30 cellular contexts compared by ENCODE assay signal in genomic region chr14:47454025-47454424, GRCh38.
A peak's percentile ranks its signal among the peaks of the same experiment; 100 is the strongest.
DNase-seq lines count a peak whose midpoint lies in the region; TF ChIP-seq lines count a peak whose summit lies in the region.
"Had no signal": no experiment of that assay in that cellular context is flagged by ENCODE, and none has a peak within 500 bp of the region (broad histone marks: within the 10 kb centered on the region; RNA-seq: fewer than 3 reads in every experiment).

No MANE protein-coding gene starts in this region.

- no peak overlapping the region for H3K4me3 ChIP-seq in OCI-LY3 (ENCODE audit: low read length)
- H3K4me3 ChIP-seq in neural cell (ENCODE audit: low read length): no peak overlapping the region
- no peak overlapping the region for H3K4me3 ChIP-seq in CD4-positive, alpha-beta memory T cell (ENCODE audit: low read length in 2 of 2)
- no peak overlapping the region for H3K4me3 ChIP-seq in SJCRH30
- H3K4me3 ChIP-seq: A549; BLaER1; BLaER1 treated with 17β-estradiol and CSF1 and Interleukin-3, amounts not matched to agents 10 nM and 100 nM had no signal

- H3K36me3 ChIP-seq in OCI-LY3 (replicated peaks; ENCODE audit: low read depth, low read length): no peaks in the 10 kb centered on the region
- no peaks in the 10 kb centered on the region for H3K36me3 ChIP-seq in neural cell (ENCODE audit: insufficient read depth, low read length)
- no peaks in the 10 kb centered on the region for H3K36me3 ChIP-seq in CD4-positive, alpha-beta memory T cell (ENCODE audit: insufficient read depth, low read length)
- H3K36me3 ChIP-seq in SJCRH30: no peaks in the 10 kb centered on the region
- H3K36me3 ChIP-seq: BE2C; BLaER1; BLaER1 treated with 17β-estradiol and CSF1 and Interleukin-3, amounts not matched to agents 10 nM and 100 nM had no signal

- no peak overlapping the region for H3K4me3 Mint-ChIP-seq in CD4-positive, alpha-beta memory T cell
- H3K4me3 Mint-ChIP-seq: B cell; CD14-positive monocyte; CD4-positive, alpha-beta T cell; CD4-positive, CD25-positive, alpha-beta regulatory T cell; CD8-positive, alpha-beta memory T cell; CD8-positive, alpha-beta T cell had no signal

- H3K27me3 Mint-ChIP-seq in CD4-positive, alpha-beta memory T cell: no peaks in the 10 kb centered on the region
- H3K27me3 Mint-ChIP-seq: B cell; CD4-positive, alpha-beta T cell; CD4-positive, CD25-positive, alpha-beta regulatory T cell; CD8-positive, alpha-beta memory T cell had no signal

- no peaks in the 10 kb centered on the region for H3K9me2 ChIP-seq in neural cell (ENCODE audit: insufficient read depth, low read length)

- H3K79me2 ChIP-seq in OCI-LY3 (ENCODE audit: low read length) (no peaks in the 10 kb centered on the region), neural cell (replicated peaks; ENCODE audit: insufficient read depth, low read length) (no peaks in the 10 kb centered on the region)

- H3K4me2 ChIP-seq in OCI-LY3 (ENCODE audit: low read length): peak overlapping the region; percentile 28
- no peak overlapping the region for H3K4me2 ChIP-seq in neural cell (ENCODE audit: low read length)
- H3K4me2 ChIP-seq: A549; BLaER1; BLaER1 treated with 17β-estradiol and CSF1 and Interleukin-3, amounts not matched to agents 10 nM and 100 nM had no signal

- H3K27me3 ChIP-seq in OCI-LY3 (ENCODE audit: low read depth, low read length) (no peaks in the 10 kb centered on the region), neural cell (ENCODE audit: insufficient read depth, low read depth, low read length) (no peaks in the 10 kb centered on the region), SJCRH30 (no peaks in the 10 kb centered on the region)
- no peaks in the 10 kb centered on the region for H3K27me3 ChIP-seq in CD4-positive, alpha-beta memory T cell (ENCODE audit: insufficient read depth, low read length)
- H3K27me3 ChIP-seq: BLaER1; BLaER1 treated with 17β-estradiol and CSF1 and Interleukin-3, amounts not matched to agents 10 nM and 100 nM had no signal

- POLR2A ChIA-PET in CD4-positive, alpha-beta memory T cell (lab: Charles Lee; ENCODE audit: partially characterized antibody): no interaction called here

- TF ChIP-seq EP300 in neural cell (conservative IDR thresholded peaks at IDR 0.05; ENCODE audit: poor library complexity, severe bottlenecking): peak; percentile 96

- TF ChIP-seq CTCF in OCI-LY3 (IDR thresholded peaks at IDR 0.05; ENCODE audit: low read depth, low read length) (no peak), neural cell (IDR thresholded peaks at IDR 0.05; ENCODE audit: poor library complexity, severe bottlenecking) (no peak)

- TF ChIP-seq RAD21 in neural cell (conservative IDR thresholded peaks at IDR 0.05): no peak

- H4K20me1 ChIP-seq in OCI-LY3 (ENCODE audit: insufficient read depth, low read length) (no peaks in the 10 kb centered on the region), neural cell (ENCODE audit: insufficient read depth) (no peaks in the 10 kb centered on the region)
- H4K20me1 ChIP-seq: BLaER1; BLaER1 treated with 17β-estradiol and CSF1 and Interleukin-3, amounts not matched to agents 10 nM and 100 nM had no signal

- CTCF ChIA-PET in CD4-positive, alpha-beta memory T cell (lab: Charles Lee; ENCODE audit: partially characterized antibody): no interaction called here

- H2AFZ ChIP-seq in OCI-LY3 (ENCODE audit: low read depth, low read length): no peak overlapping the region
- no peak overlapping the region for H2AFZ ChIP-seq in neural cell (ENCODE audit: low read depth, low read length)

- DNase-seq in CD4-positive, alpha-beta memory T cell: no peak
- no peak for DNase-seq in SJCRH30
- DNase-seq: 8988T; ACHN; AML-193; BE2C; C1 segment of cervical spinal cord; Caco-2; Calu3; CD4-positive, alpha-beta T cell; CD4-positive, CD25-positive, alpha-beta regulatory T cell; CD8-positive, alpha-beta memory T cell; CD8-positive, alpha-beta T cell; COR-L47; DMS 273 treated with DMSO at 0.1 percent for 48 hours; DMS153; DMS53; DMS79; DMS79 treated with DMSO at 0.1 percent for 48 hours; DND-41; EL had no signal

- H3K9me3 ChIP-seq in OCI-LY3 (ENCODE audit: insufficient read depth, low read length): no peaks in the 10 kb centered on the region
- no peaks in the 10 kb centered on the region for H3K9me3 ChIP-seq in neural cell (ENCODE audit: low read length)
- H3K9me3 ChIP-seq in CD4-positive, alpha-beta memory T cell (ENCODE audit: control insufficient read depth in 1 of 2, low read length in 2 of 2): no peaks in the 10 kb centered on the region
- H3K9me3 ChIP-seq in SJCRH30 (replicated peaks): no peaks in the 10 kb centered on the region
- H3K9me3 ChIP-seq: A549; BE2C; BLaER1; BLaER1 treated with 17β-estradiol and CSF1 and Interleukin-3, amounts not matched to agents 10 nM and 100 nM; Caco-2 had no signal

- H3K36me3 Mint-ChIP-seq in CD4-positive, alpha-beta memory T cell: no peaks in the 10 kb centered on the region
- H3K36me3 Mint-ChIP-seq: CD14-positive monocyte; CD4-positive, CD25-positive, alpha-beta regulatory T cell; CD8-positive, alpha-beta memory T cell; CD8-positive, alpha-beta T cell had no signal

- H3K9ac ChIP-seq in OCI-LY3 (ENCODE audit: low read length): no peak overlapping the region
- H3K9ac ChIP-seq in neural cell (ENCODE audit: low read length): no peak overlapping the region
- H3K9ac ChIP-seq: BLaER1; BLaER1 treated with 17β-estradiol and CSF1 and Interleukin-3, amounts not matched to agents 10 nM and 100 nM had no signal

- H3K9me3 Mint-ChIP-seq in CD4-positive, alpha-beta memory T cell: peaks cover 0 to 12% (median 3%) of the 10 kb centered on the region in 8 donors

- H3K27ac ChIP-seq in OCI-LY3 (ENCODE audit: low read length) (no peak overlapping the region), neural cell (ENCODE audit: low read length) (peak overlapping the region; percentile 52), SJCRH30 (no peak overlapping the region)
- no peak overlapping the region for H3K27ac ChIP-seq in CD4-positive, alpha-beta memory T cell (ENCODE audit: low read depth, low read length)
- H3K27ac ChIP-seq: 22Rv1; A549; BLaER1; BLaER1 treated with 17β-estradiol and CSF1 and Interleukin-3, amounts not matched to agents 10 nM and 100 nM; C4-2B had no signal

- no peaks in the 10 kb centered on the region for H3K4me1 Mint-ChIP-seq in CD4-positive, alpha-beta memory T cell
- H3K4me1 Mint-ChIP-seq: B cell; CD14-positive monocyte; CD4-positive, CD25-positive, alpha-beta regulatory T cell; CD8-positive, alpha-beta memory T cell had no signal

- H3K4me1 ChIP-seq in OCI-LY3 (ENCODE audit: low read length): peaks cover 11% of the 10 kb centered on the region
- H3K4me1 ChIP-seq in CD4-positive, alpha-beta memory T cell (ENCODE audit: insufficient read depth, low read length): no peaks in the 10 kb centered on the region
- no peaks in the 10 kb centered on the region for H3K4me1 ChIP-seq in SJCRH30
- H3K4me1 ChIP-seq: A549, BE2C, Caco-2 had no signal

- no peaks in the 10 kb centered on the region for H3F3A ChIP-seq in neural cell (ENCODE audit: insufficient read depth, low read length, poor library complexity, severe bottlenecking)

- H3K27ac Mint-ChIP-seq in CD4-positive, alpha-beta memory T cell: no peak overlapping the region
- H3K27ac Mint-ChIP-seq: B cell; CD14-positive monocyte; CD4-positive, alpha-beta T cell; CD4-positive, CD25-positive, alpha-beta regulatory T cell; CD8-positive, alpha-beta memory T cell; CD8-positive, alpha-beta T cell had no signal

- intact Hi-C loops in CD4-positive, alpha-beta memory T cell (cut with micrococcal nuclease): no loop called here

TF ChIP-seq in neural cell, 6 proteins besides CTCF, POLR2A, EP300 and RAD21:
- TF ChIP-seq TAF1 (IDR thresholded peaks at IDR 0.05; ENCODE audit: low read depth) (no peak), REST (IDR thresholded peaks at IDR 0.05; ENCODE audit: borderline replicate concordance) (no peak), POLR2AphosphoS5 (IDR thresholded peaks at IDR 0.05) (peak; percentile 75), EZH2 (IDR thresholded peaks at IDR 0.05; ENCODE audit: borderline replicate concordance, insufficient read depth, low read length, poor library complexity, severe bottlenecking) (no peak), SMC3 (conservative IDR thresholded peaks at IDR 0.05; ENCODE audit: poor library complexity) (peak; percentile 18)
